In the genomic region with DNA sequence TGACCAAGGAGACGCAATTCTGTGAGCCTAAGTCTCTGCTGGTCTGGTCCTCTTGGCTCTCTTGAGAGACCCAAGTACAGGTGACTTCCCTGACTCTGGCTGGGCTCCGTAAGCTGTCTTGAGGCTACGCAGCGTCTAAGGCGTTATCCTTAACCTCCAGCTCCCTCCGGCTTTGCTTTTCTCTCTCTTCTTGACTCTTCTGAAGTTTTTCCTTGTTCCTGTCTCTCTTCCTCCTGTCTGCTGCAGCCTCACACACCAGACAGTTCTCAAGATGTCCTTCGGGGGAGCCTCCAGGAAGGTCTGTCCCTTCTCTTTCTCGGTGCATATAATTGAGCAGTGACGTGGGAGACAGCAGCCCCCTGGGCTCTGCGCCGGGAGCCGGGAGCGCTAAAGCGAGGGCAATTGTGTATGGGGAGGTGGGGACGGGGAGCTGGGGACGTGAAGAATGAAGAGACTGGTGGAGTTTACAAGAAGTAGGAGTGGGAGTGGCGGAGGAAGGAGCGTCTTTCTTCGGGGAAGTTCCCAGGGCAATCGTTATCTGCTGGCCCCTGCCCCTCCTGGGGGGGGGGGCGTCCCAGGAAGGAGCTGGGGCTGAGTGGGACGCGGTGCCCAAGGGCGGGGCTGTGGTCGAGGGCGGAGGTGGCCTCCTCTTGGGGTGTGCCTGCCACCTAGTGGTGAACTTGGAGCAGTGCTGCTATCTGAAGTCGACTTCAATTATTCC, we compare ENCODE assay signal across 8 cellular contexts. TPM values are rescaled to one million over a fixed set of nuclear protein-coding genes. Genes with fewer than 3 reads are reported as not detected.
DNase-seq lines count a peak whose midpoint lies in the region; ATAC-seq and TF ChIP-seq lines count a peak whose summit lies in the region.

No MANE protein-coding gene starts in this region.

- TF ChIP-seq POLR2A in adrenal gland (IDR thresholded peaks at IDR 0.05) (no peak), upper lobe of left lung (IDR thresholded peaks at IDR 0.05) (no peak)

- H3K4me1 ChIP-seq in Caco-2 (peaks cover 3% of the 10 kb centered on the region; the same call in 1 of the 2 replicates), adrenal gland (replicated peaks in 1 of 2) (no peaks in the 10 kb centered on the region), left ventricle myocardium inferior (peaks cover 6% of the 10 kb centered on the region), upper lobe of left lung (peaks cover 0 to 9% (median 8%) of the 10 kb centered on the region in 4 donors)

- H3K36me3 ChIP-seq in Caco-2 (ENCODE audit: control insufficient read depth, insufficient read depth, low read length) (no peaks in the 10 kb centered on the region), adrenal gland (replicated peaks in 1 of 2) (no peaks in the 10 kb centered on the region), left ventricle myocardium inferior (no peaks in the 10 kb centered on the region), upper lobe of left lung (no peaks in the 10 kb centered on the region)

- H3K9me3 Mint-ChIP-seq in Caco-2 (ENCODE audit: unreplicated experiment) (peaks cover 10% of the 10 kb centered on the region), progenitor cell of endocrine pancreas (ENCODE audit: low read depth) (no peaks in the 10 kb centered on the region)

- BruUV-seq in Caco-2 (replicated peaks; lab: Mats Ljungman, UMichigan) = no TSS peak

- intact Hi-C loops in Caco-2 (cut with micrococcal nuclease; ENCODE audit: unreplicated experiment) (loop anchor here (1.0 to 5.0 kb wide), 4 partner anchors 88 to 198 kb away; partner anchors contain the start of genes ADPRM and SCO1), adrenal gland (cut with DNase I) (loop anchor here (5.0 to 10.0 kb wide), 2 partner anchors 108 to 200 kb away; no protein-coding TSS in a partner anchor), left ventricle myocardium inferior (cut with micrococcal nuclease) (loop anchor here (2.0 kb wide), 1 partner anchor 108 kb away; no protein-coding TSS in a partner anchor)

- DNase-seq in Caco-2 = peak; percentile 61 to 67
- peak; percentile 48 for DNase-seq in HuH-7.5 (ENCODE audit: low spot score)
- peak; percentile 46 for DNase-seq in T follicular helper cell (ENCODE audit: low read depth)
- peak; percentile 61 to 85 (median 74) for DNase-seq in adrenal gland
- peak; percentile 74 for DNase-seq in left ventricle myocardium inferior
- DNase-seq in progenitor cell of endocrine pancreas (ENCODE audit: low spot score, unreplicated experiment) = peak; percentile 65
- peak; percentile 69 to 90 for DNase-seq in upper lobe of left lung

- CTCF ChIA-PET in Caco-2 (lab: Charles Lee) = interaction anchor here (0.7 to 3.5 kb wide), 8 partner anchors 13 to 799 kb away, joined by 3 to 35 read pairs (median 4); no protein-coding TSS in a partner anchor

- peak; percentile 90 for ATAC-seq in GM21367 (IDR thresholded peaks at IDR 0.05; ENCODE audit: unreplicated experiment)
- peak; percentile 90 to 98 for ATAC-seq in upper lobe of left lung (ENCODE audit: low FRiP score in 2 of 2)

- H3K4me3 Mint-ChIP-seq in Caco-2 (ENCODE audit: unreplicated experiment) (peak overlapping the region; percentile 93), progenitor cell of endocrine pancreas (ENCODE audit: low read depth) (peak overlapping the region; percentile 74)

- H3K4me1 Mint-ChIP-seq in Caco-2 (ENCODE audit: low read depth, unreplicated experiment) (peaks cover 16% of the 10 kb centered on the region), progenitor cell of endocrine pancreas (ENCODE audit: low read depth) (peaks cover 16% of the 10 kb centered on the region)

- H3K27me3 ChIP-seq in Caco-2 (replicated peaks; ENCODE audit: control insufficient read depth, insufficient read depth, low read length) = no peaks in the 10 kb centered on the region
- H3K27me3 ChIP-seq in adrenal gland = no peaks in the 10 kb centered on the region
- H3K27me3 ChIP-seq in left ventricle myocardium inferior (ENCODE audit: low read depth) = peaks cover 22% of the 10 kb centered on the region
- no peaks in the 10 kb centered on the region for H3K27me3 ChIP-seq in upper lobe of left lung

- peak overlapping the region; percentile 40 for H3K4me3 ChIP-seq in Caco-2 (ENCODE audit: low read depth, low read length)
- H3K4me3 ChIP-seq in adrenal gland = peak overlapping the region in 2 of 4 donors; percentile 44 to 57
- peak overlapping the region; percentile 62 for H3K4me3 ChIP-seq in left ventricle myocardium inferior
- peak overlapping the region in 3 of 4 donors; percentile 36 to 45 (median 36) for H3K4me3 ChIP-seq in upper lobe of left lung

- peak overlapping the region; percentile 75 for H3K27ac Mint-ChIP-seq in Caco-2 (ENCODE audit: unreplicated experiment)
- no peak overlapping the region for H3K27ac Mint-ChIP-seq in progenitor cell of endocrine pancreas

- H3K27me3 Mint-ChIP-seq in Caco-2 (ENCODE audit: insufficient read depth, unreplicated experiment) (no peaks in the 10 kb centered on the region), progenitor cell of endocrine pancreas (peaks cover 54% of the 10 kb centered on the region)

- POLR2A ChIA-PET in Caco-2 (lab: Charles Lee) = interaction anchor here (0.6 to 0.7 kb wide), 4 partner anchors 65 to 107 kb away, joined by 3 to 5 read pairs (median 4); no protein-coding TSS in a partner anchor

- no peak for TF ChIP-seq EP300 in upper lobe of left lung (IDR thresholded peaks at IDR 0.05)

- peak; percentile 69 to 73 for TF ChIP-seq CTCF in Caco-2 (IDR thresholded peaks at IDR 0.05; ENCODE audit: insufficient read depth in 1 of 2, low read depth in 1 of 2, low read length in 1 of 2, severe bottlenecking in 1 of 2, unreplicated experiment in 1 of 2)
- TF ChIP-seq CTCF in adrenal gland (IDR thresholded peaks at IDR 0.05) = peak; percentile 90 to 99 (median 98)
- peak; percentile 95 for TF ChIP-seq CTCF in left ventricle myocardium inferior (IDR thresholded peaks at IDR 0.05; ENCODE audit: borderline replicate concordance)
- TF ChIP-seq CTCF in progenitor cell of endocrine pancreas (IDR thresholded peaks at IDR 0.05; ENCODE audit: unreplicated experiment) = peak; percentile 96
- peak; percentile 86 to 95 (median 93) for TF ChIP-seq CTCF in upper lobe of left lung (IDR thresholded peaks at IDR 0.05)

- WGBS in adrenal gland, 4 donors = 5 to 6% (median 5%) methylated on average over 25 to 27 of the region's 27 CpGs
- 4 to 7% methylated on average over 27 of the region's 27 CpGs for WGBS in upper lobe of left lung, 2 donors

- H3K36me3 Mint-ChIP-seq in Caco-2 (ENCODE audit: insufficient read depth, unreplicated experiment) = no peaks in the 10 kb centered on the region
- H3K36me3 Mint-ChIP-seq in progenitor cell of endocrine pancreas (ENCODE audit: insufficient read depth) = no peaks in the 10 kb centered on the region

- H3K27ac ChIP-seq in adrenal gland (no peak overlapping the region), left ventricle myocardium inferior (replicated peaks) (no peak overlapping the region), upper lobe of left lung (peak overlapping the region in 1 of 4 donors; percentile 44)

- no peaks in the 10 kb centered on the region for H3K9me3 ChIP-seq in Caco-2
- no peaks in the 10 kb centered on the region for H3K9me3 ChIP-seq in adrenal gland (replicated peaks in 1 of 3)
- peaks cover 8% of the 10 kb centered on the region for H3K9me3 ChIP-seq in left ventricle myocardium inferior (replicated peaks)
- H3K9me3 ChIP-seq in upper lobe of left lung = no peaks in the 10 kb centered on the region

RNA-seq across cellular contexts. Expression of gene PIRT, which starts 6.9 kb away (rescaled TPM):
- total RNA-seq in Caco-2 (2022) (not detected in 2 replicates), adrenal gland (1 to 10 TPM in 2 of 8 donors, under 1 TPM in 2, not detected in 4; 0.10 to 1.8 (median 0.74) TPM), left ventricle myocardium inferior (not detected), progenitor cell of endocrine pancreas (not detected in 2 replicates), upper lobe of left lung (not detected)
- under 1 TPM; 0.10 to 0.84 (median 0.16) TPM for polyA plus RNA-seq in adrenal gland

RNA-seq across cellular contexts. Expression of gene TMEM238L, which starts 40.9 kb away (rescaled TPM):
- not detected in 2 replicates for total RNA-seq in Caco-2 (2022)
- under 1 TPM in 1 of 8 donors, not detected in 7; 0.14 TPM for total RNA-seq in adrenal gland
- under 1 TPM in 1 of 3 donors, not detected in 2; 0.07 TPM for polyA plus RNA-seq in adrenal gland
- not detected for total RNA-seq in left ventricle myocardium inferior
- not detected in 2 replicates for total RNA-seq in progenitor cell of endocrine pancreas
- not detected for total RNA-seq in upper lobe of left lung
